In genomic region chr11:66539526-66539925, GRCh38 we compare ENCODE assay signal across 1 cellular context.
TF ChIP-seq lines count a peak whose summit lies in the region.

No MANE protein-coding gene starts in this region.

TF ChIP-seq in H1, 55 proteins besides CTCF, POLR2A, EP300 and RAD21:
- no peak for TF ChIP-seq NANOG (IDR thresholded peaks at IDR 0.05; ENCODE audit: insufficient read depth, low read depth, low read length, poor library complexity, severe bottlenecking)
- no peak for TF ChIP-seq TBP (IDR thresholded peaks at IDR 0.05; ENCODE audit: low read depth, low read length)
- no peak for TF ChIP-seq CHD1 (IDR thresholded peaks at IDR 0.05; ENCODE audit: low read depth, low read length)
- no peak for TF ChIP-seq JUN (IDR thresholded peaks at IDR 0.05; ENCODE audit: low read depth, low read length)
- no peak for TF ChIP-seq CHD2 (IDR thresholded peaks at IDR 0.05; ENCODE audit: low read length)
- no peak for TF ChIP-seq PHF8 (conservative IDR thresholded peaks at IDR 0.05; ENCODE audit: low read depth, low read length)
- TF ChIP-seq RFX5 (IDR thresholded peaks at IDR 0.05; ENCODE audit: borderline replicate concordance, low read depth, low read length), result no peak
- TF ChIP-seq CREB1 (IDR thresholded peaks at IDR 0.05), result no peak
- no peak for TF ChIP-seq FOSL1 (IDR thresholded peaks at IDR 0.05; ENCODE audit: insufficient read depth, low read depth, low read length)
- TF ChIP-seq BCL11A (IDR thresholded peaks at IDR 0.05; ENCODE audit: low read depth in 2 of 2, low read length in 2 of 2), result no peak
- TF ChIP-seq, protein P1, sequence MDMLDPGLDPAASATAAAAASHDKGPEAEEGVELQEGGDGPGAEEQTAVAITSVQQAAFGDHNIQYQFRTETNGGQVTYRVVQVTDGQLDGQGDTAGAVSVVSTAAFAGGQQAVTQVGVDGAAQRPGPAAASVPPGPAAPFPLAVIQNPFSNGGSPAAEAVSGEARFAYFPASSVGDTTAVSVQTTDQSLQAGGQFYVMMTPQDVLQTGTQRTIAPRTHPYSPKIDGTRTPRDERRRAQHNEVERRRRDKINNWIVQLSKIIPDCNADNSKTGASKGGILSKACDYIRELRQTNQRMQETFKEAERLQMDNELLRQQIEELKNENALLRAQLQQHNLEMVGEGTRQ (IDR thresholded peaks at IDR 0.05; ENCODE audit: low read length), result no peak
- TF ChIP-seq RXRA (IDR thresholded peaks at IDR 0.05; ENCODE audit: insufficient read depth, low read depth, low read length), result no peak
- no peak for TF ChIP-seq SP1 (IDR thresholded peaks at IDR 0.05; ENCODE audit: low read depth, low read length)
- no peak for TF ChIP-seq GTF2F1 (IDR thresholded peaks at IDR 0.05; ENCODE audit: borderline replicate concordance, low read depth, low read length)
- TF ChIP-seq, protein P2, sequence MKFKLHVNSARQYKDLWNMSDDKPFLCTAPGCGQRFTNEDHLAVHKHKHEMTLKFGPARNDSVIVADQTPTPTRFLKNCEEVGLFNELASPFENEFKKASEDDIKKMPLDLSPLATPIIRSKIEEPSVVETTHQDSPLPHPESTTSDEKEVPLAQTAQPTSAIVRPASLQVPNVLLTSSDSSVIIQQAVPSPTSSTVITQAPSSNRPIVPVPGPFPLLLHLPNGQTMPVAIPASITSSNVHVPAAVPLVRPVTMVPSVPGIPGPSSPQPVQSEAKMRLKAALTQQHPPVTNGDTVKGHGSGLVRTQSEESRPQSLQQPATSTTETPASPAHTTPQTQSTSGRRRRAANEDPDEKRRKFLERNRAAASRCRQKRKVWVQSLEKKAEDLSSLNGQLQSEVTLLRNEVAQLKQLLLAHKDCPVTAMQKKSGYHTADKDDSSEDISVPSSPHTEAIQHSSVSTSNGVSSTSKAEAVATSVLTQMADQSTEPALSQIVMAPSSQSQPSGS (IDR thresholded peaks at IDR 0.05; ENCODE audit: low read length), result no peak
